In genomic region chr12:11624126-11624525, GRCh38 we compare ENCODE assay signal across 17 cellular contexts.
"Had no signal": no experiment of that assay in that cellular context is flagged by ENCODE, and none has a peak within 500 bp of the region (broad histone marks: within the 10 kb centered on the region; RNA-seq: fewer than 3 reads in every experiment).

No MANE protein-coding gene starts in this region.

- H3K4me1 ChIP-seq: left ventricle myocardium inferior had no signal

- H3K4me3 ChIP-seq: left ventricle myocardium inferior, right lobe of liver had no signal

- H3K9me3 ChIP-seq: right lobe of liver had no signal

- H3K27ac ChIP-seq: brain microvascular endothelial cell, foreskin keratinocyte, left ventricle myocardium inferior had no signal

- H3K27me3 ChIP-seq: brain microvascular endothelial cell, foreskin keratinocyte, right lobe of liver had no signal

- FAIRE-seq: kidney, TTC549 had no signal

- ATAC-seq: activated T-helper 17 cell treated with anti-CD3 and anti-CD28 coated beads, Interleukin-2, amount 50 U/mL, for 72 hours; foreskin keratinocyte had no signal

- DNase-seq: activated CD4-positive, alpha-beta T cell treated with anti-CD3 and anti-CD28 coated beads, Interleukin-2, amount 50 U/mL, for 4 hours; activated CD4-positive, CD25-positive, alpha-beta regulatory T cell treated with anti-CD3 and anti-CD28 coated beads, Interleukin-2, amount 50 U/mL, for 72 hours; activated naive CD4-positive, alpha-beta T cell treated with Interleukin-2 at 50 U/mL for 16 hours; activated T-cell treated with anti-CD3 and anti-CD28 coated beads for 4 hours; anterior cingulate cortex; brain microvascular endothelial cell; cortex of kidney; effector CD8-positive, alpha-beta T cell; foreskin keratinocyte; glutamatergic neuron; hypothalamus; kidney; left ventricle myocardium inferior; nephron progenitor cell; right lobe of liver had no signal

- H3K36me3 ChIP-seq: brain microvascular endothelial cell, left ventricle myocardium inferior, right lobe of liver had no signal
